Comparison of ENCODE assay signal across 14 cellular contexts in the genomic region with DNA sequence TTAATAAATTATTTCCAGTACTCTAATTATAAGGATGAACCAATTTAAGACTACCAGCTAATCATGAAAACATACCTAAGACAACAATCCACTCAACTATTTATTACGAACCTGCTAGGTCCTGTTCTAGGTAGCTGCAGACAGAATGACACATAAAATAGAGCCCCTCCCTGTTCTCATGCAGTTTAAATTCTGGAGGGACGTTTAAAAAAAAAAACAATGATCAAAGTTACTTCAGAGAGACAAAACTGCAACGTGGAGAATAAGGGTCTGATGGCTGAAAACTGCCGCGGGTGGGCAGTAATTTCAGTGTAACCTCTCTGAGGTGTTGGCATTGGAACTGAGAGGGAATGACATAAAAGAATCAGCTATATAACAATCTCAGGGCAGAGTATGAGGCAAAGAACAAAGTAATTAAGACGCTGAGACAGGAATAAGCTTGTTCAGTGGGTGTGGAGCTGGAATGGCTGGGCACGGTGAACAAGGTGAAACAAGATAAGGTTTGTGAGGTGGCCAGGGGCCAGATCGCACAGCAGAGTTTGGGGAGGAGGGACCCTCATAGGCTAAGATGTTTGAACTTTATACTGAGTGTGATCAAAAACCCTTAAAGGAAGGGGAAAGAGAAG. TPM values are rescaled to one million over a fixed set of nuclear protein-coding genes. Genes with fewer than 3 reads are reported as not detected.
DNase-seq lines count a peak whose midpoint lies in the region; ATAC-seq, FAIRE-seq and TF ChIP-seq lines count a peak whose summit lies in the region.
"Had no signal": no experiment of that assay in that cellular context is flagged by ENCODE, and none has a peak within 500 bp of the region (broad histone marks: within the 10 kb centered on the region; RNA-seq: fewer than 3 reads in every experiment).

No MANE protein-coding gene starts in this region.

- peak overlapping the region; percentile 77 for H3K27ac Mint-ChIP-seq in MCF 10A (ENCODE audit: low read depth, unreplicated experiment)
- H3K27ac Mint-ChIP-seq: activated T-helper 2 cell treated with anti-CD3 and anti-CD28 coated beads, Interferon-gamma antibody, Interleukin-2, Interleukin-4, amounts not matched to agents 10 μg/mL and 5 μg/mL and 100 μg/mL, durations not matched to agents 14 hours and 24 hours and 36 hours had no signal

- H3K9ac ChIP-seq in keratinocyte (ENCODE audit: control insufficient read depth, extremely low read depth, insufficient read depth, low read length), result peak overlapping the region; percentile 78

- H3K4me1 ChIP-seq in breast epithelium (no peaks in the 10 kb centered on the region), keratinocyte (ENCODE audit: control insufficient read depth, extremely low read depth, insufficient read depth, low read length) (peaks cover 51% of the 10 kb centered on the region), transverse colon (peaks cover 10 to 66% (median 40%) of the 10 kb centered on the region in 4 donors)
- H3K4me1 ChIP-seq: testis had no signal

- no peak for TF ChIP-seq EP300 in transverse colon (IDR thresholded peaks at IDR 0.05; ENCODE audit: low read depth)

- H3K9me3 Mint-ChIP-seq in MCF 10A (ENCODE audit: unreplicated experiment), result no peaks in the 10 kb centered on the region
- H3K9me3 Mint-ChIP-seq: activated T-helper 2 cell treated with anti-CD3 and anti-CD28 coated beads, Interferon-gamma antibody, Interleukin-2, Interleukin-4, amounts not matched to agents 10 μg/mL and 5 μg/mL and 100 μg/mL, durations not matched to agents 14 hours and 24 hours and 36 hours had no signal

- H3K4me3 Mint-ChIP-seq in MCF 10A (ENCODE audit: unreplicated experiment), result peak overlapping the region; percentile 61

- TF ChIP-seq POLR2A in breast epithelium (IDR thresholded peaks at IDR 0.05) (no peak), transverse colon (IDR thresholded peaks at IDR 0.05) (peak; percentile 40)

- TF ChIP-seq CTCF in MCF 10A (IDR thresholded peaks at IDR 0.05; ENCODE audit: unreplicated experiment) (no peak), breast epithelium (IDR thresholded peaks at IDR 0.05) (no peak), VCaP (conservative IDR thresholded peaks at IDR 0.05) (no peak), keratinocyte (optimal IDR thresholded peaks at IDR 0.05 in 1 of 3, IDR thresholded peaks at IDR 0.05 in 1 of 3, conservative IDR thresholded peaks at IDR 0.05 in 1 of 3; ENCODE audit: extremely low read depth in 1 of 3, insufficient read depth in 2 of 3, low read length in 3 of 3) (no peak), transverse colon (IDR thresholded peaks at IDR 0.05) (no peak)

- H3K27me3 ChIP-seq in breast epithelium (no peaks in the 10 kb centered on the region), keratinocyte (ENCODE audit: control insufficient read depth, extremely low read depth, insufficient read depth, low read length) (no peaks in the 10 kb centered on the region), transverse colon (no peaks in the 10 kb centered on the region)
- H3K27me3 ChIP-seq: heart left ventricle, testis had no signal

- H3K9me3 ChIP-seq in breast epithelium, result no peaks in the 10 kb centered on the region
- H3K9me3 ChIP-seq in keratinocyte (ENCODE audit: control insufficient read depth, low read depth, low read length), result no peaks in the 10 kb centered on the region
- no peaks in the 10 kb centered on the region for H3K9me3 ChIP-seq in transverse colon
- H3K9me3 ChIP-seq: heart left ventricle, testis had no signal

- H3K27ac ChIP-seq in breast epithelium (no peak overlapping the region), VCaP (peak overlapping the region; percentile 47), keratinocyte (ENCODE audit: control insufficient read depth, insufficient read depth, low read length) (peak overlapping the region; percentile 95), transverse colon (peak overlapping the region; percentile 66 to 84 (median 79))
- H3K27ac ChIP-seq: heart left ventricle, testis had no signal

- FAIRE-seq in keratinocyte (lab: Jason Lieb, UNC), result peak; percentile 89

- intact Hi-C loops in MCF 10A (cut with micrococcal nuclease), result no loop called here
- intact Hi-C loops in breast epithelium (cut with DNase I; ENCODE audit: low total_unique reads), result no loop called here
- intact Hi-C loops in transverse colon (cut with DNase I; ENCODE audit: low total_unique reads), result no loop called here

- in situ Hi-C loops in transverse colon (cut with MboI; ENCODE audit: low pct_ligation_motif_present in 1 of 4, low pct_unique_long_range_greater_than_20kb in 1 of 4, low sequenced_read_pairs in 3 of 4), result loop anchor here in 1 of 4 donors (25.0 kb wide), 2 partner anchors 115 to 185 kb away; no protein-coding TSS in a partner anchor

- peaks cover 16% of the 10 kb centered on the region for H3K36me3 Mint-ChIP-seq in MCF 10A (ENCODE audit: insufficient read depth, unreplicated experiment)

- no peaks in the 10 kb centered on the region for H3K27me3 Mint-ChIP-seq in MCF 10A (ENCODE audit: insufficient read depth, unreplicated experiment)

- peak overlapping the region; percentile 26 for H2AFZ ChIP-seq in keratinocyte (ENCODE audit: control insufficient read depth, low read length)

- POLR2A ChIA-PET in MCF 10A (lab: Yijun Ruan, JAX), result interaction anchor here (0.6 to 3.1 kb wide), 16 partner anchors 9 to 270 kb away, joined by 3 to 13 read pairs (median 5); no protein-coding TSS in a partner anchor

- peaks cover 2% of the 10 kb centered on the region for H4K20me1 ChIP-seq in keratinocyte (ENCODE audit: control insufficient read depth, extremely low read depth, insufficient read depth, low read length)

- no peak overlapping the region for H3K4me3 ChIP-seq in breast epithelium
- H3K4me3 ChIP-seq in keratinocyte (ENCODE audit: control insufficient read depth in 2 of 3, extremely low read depth in 1 of 3, insufficient read depth in 2 of 3, low read depth in 1 of 3, low read length in 3 of 3), result peak overlapping the region; percentile 7 to 73 (median 65)
- peak overlapping the region in 2 of 4 donors; percentile 4 to 11 for H3K4me3 ChIP-seq in transverse colon
- H3K4me3 ChIP-seq: heart left ventricle, testis had no signal

- CTCF ChIA-PET in MCF 10A (lab: Yijun Ruan, JAX), result interaction anchor here (0.6 to 1.3 kb wide), 8 partner anchors 9 to 296 kb away, joined by 3 to 16 read pairs (median 4); no protein-coding TSS in a partner anchor

- ATAC-seq in HG02973 (IDR thresholded peaks at IDR 0.05; ENCODE audit: unreplicated experiment), result no peak

- H3K4me1 Mint-ChIP-seq in MCF 10A (ENCODE audit: insufficient read depth, unreplicated experiment), result peaks cover 37% of the 10 kb centered on the region

- peak; percentile 46 for DNase-seq in MCF 10A (ENCODE audit: unreplicated experiment)
- no peak for DNase-seq in breast epithelium (ENCODE audit: low spot score in 2 of 2)
- no peak for DNase-seq in keratinocyte (ENCODE audit: low read depth, low spot score)
- peak; percentile 74 for DNase-seq in transverse colon
- no peak for DNase-seq in glomerular visceral epithelial cell (ENCODE audit: extremely low spot score)
- DNase-seq in pons (ENCODE audit: low spot score), result no peak
- DNase-seq: activated CD4-positive, alpha-beta T cell treated with anti-CD3 and anti-CD28 coated beads, Interleukin-2, amount 50 U/mL, for 4 hours; DMS79; heart left ventricle; MV-4-11; testis had no signal

- H3K4me2 ChIP-seq in keratinocyte (ENCODE audit: control insufficient read depth, extremely low read depth, insufficient read depth, low read depth, low read length), result peak overlapping the region; percentile 98

- H3K79me2 ChIP-seq in keratinocyte (ENCODE audit: control insufficient read depth, insufficient read depth, low read length), result peaks cover 94% of the 10 kb centered on the region

- no peaks in the 10 kb centered on the region for H3K9me1 ChIP-seq in keratinocyte (ENCODE audit: control insufficient read depth, extremely low read depth, insufficient read depth, low read length)

- 43 to 49% methylated on average over 8 of the region's 8 CpGs for WGBS in transverse colon (ENCODE audit: low coverage in 1 of 2), 2 donors

- BruUV-seq in MCF 10A (replicated peaks; lab: Mats Ljungman, UMichigan), result no TSS peak

- H3K36me3 ChIP-seq in breast epithelium (no peaks in the 10 kb centered on the region), keratinocyte (ENCODE audit: control insufficient read depth in 2 of 2, extremely low read depth in 1 of 2, insufficient read depth in 2 of 2, low read length in 2 of 2) (peaks cover 0 to 2% of the 10 kb centered on the region in 2 experiments), transverse colon (no peaks in the 10 kb centered on the region)

- dilution Hi-C loops in keratinocyte (cut with MboI; ENCODE audit: extremely low pct_ligation_motif_present, low sequenced_read_pairs), result no loop called here

RNA-seq across cellular contexts. Expression of a gene that starts 19.5 kb away (rescaled TPM):
- total RNA-seq in MCF 10A (2022) (171 and 178 TPM in 2 replicates), breast epithelium (100 to 1,000 TPM in 2 of 3 donors, 10 to 100 TPM in 1; 92.8 to 147 (median 111) TPM), transverse colon (100 to 1,000 TPM in 1 of 4 donors, 10 to 100 TPM in 3; 39.4 to 131 (median 68.1) TPM)
- 97.0 to 169 TPM (median 130 TPM) in 3 replicates for polyA plus RNA-seq in keratinocyte
- 110 TPM for polyA plus RNA-seq in keratinocyte (2011; ENCODE audit: low read depth)
- polyA plus RNA-seq in keratinocyte (2011; cell fraction: cytosol; rRNA removed), result 54.3 and 118 TPM in 2 replicates
- 84.8 and 109 TPM in 2 replicates for polyA plus RNA-seq in keratinocyte (2011; cell fraction: nucleus; rRNA removed)
- polyA plus RNA-seq in keratinocyte (2012; ENCODE audit: low replicate concordance), result 69.2 and 87.6 TPM in 2 replicates
- polyA minus RNA-seq in keratinocyte, result 227 to 533 TPM (median 415 TPM) in 3 replicates
- 322 TPM for polyA minus RNA-seq in keratinocyte (2011; cell fraction: cytosol; rRNA and poly(A)+ RNA removed)
- 237 and 437 TPM in 2 replicates for polyA minus RNA-seq in keratinocyte (2011; cell fraction: nucleus; rRNA and poly(A)+ RNA removed)

Comparison
In these comparisons a context has a peak if more than half of its experiments do, and no peak if none do; other contexts are left out.
1. DNase-seq: peak in MCF 10A (single experiment) and transverse colon (single experiment); none in breast epithelium (0 of 2), keratinocyte (single experiment), glomerular visceral epithelial cell (single experiment) and pons (single experiment).
2. H3K27ac ChIP-seq: peak in VCaP (single experiment), keratinocyte (single experiment) and transverse colon (4 of 4); none in breast epithelium (0 of 2).
3. H3K4me3 ChIP-seq: peak in keratinocyte (3 of 3); none in breast epithelium (0 of 3).